In the genomic region with DNA sequence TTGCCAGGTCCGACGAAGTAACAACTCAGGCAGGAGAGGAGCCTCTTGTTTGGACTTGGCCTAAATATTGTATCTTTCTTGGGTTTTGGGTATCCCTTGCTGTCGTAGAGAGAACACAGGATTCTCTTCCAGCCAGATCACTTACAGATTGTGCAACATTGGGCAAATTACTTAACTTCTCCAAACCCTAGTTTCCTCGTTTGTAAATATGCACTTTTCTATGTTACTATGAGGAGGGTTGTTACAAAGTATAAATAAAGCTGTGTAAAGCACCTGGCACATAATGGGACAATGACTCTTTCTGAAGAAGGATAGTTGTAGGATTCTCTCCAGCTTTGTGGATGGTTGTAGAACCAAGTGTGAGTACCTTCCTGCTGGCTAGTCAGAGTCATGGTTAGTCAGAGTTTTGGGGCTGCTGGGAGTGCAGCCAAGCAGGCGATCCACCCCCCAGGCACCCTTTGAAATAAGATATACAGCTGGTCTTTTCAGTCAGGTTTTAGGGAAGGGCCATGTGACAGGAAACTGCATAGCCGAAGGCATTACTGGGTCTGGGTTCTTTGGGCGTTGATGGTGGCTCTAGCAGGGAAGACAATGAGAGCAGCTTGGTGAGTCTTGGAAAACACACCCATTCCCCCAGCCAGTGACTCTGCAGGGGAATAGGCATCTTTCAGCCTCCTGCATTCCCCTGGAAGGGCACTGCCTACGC, we compare ENCODE assay signal across 13 cellular contexts. TPM values are rescaled to one million over a fixed set of nuclear protein-coding genes. Genes with fewer than 3 reads are reported as not detected.
DNase-seq lines count a peak whose midpoint lies in the region; ATAC-seq and TF ChIP-seq lines count a peak whose summit lies in the region.
"Had no signal": no experiment of that assay in that cellular context is flagged by ENCODE, and none has a peak within 500 bp of the region (broad histone marks: within the 10 kb centered on the region; RNA-seq: fewer than 3 reads in every experiment).

No MANE protein-coding gene starts in this region.

- peaks cover 7% of the 10 kb centered on the region for H3K27me3 Mint-ChIP-seq in activated T-helper 17 cell treated with anti-CD3 and anti-CD28 coated beads, Interleukin-2, amount 50 U/mL, for 72 hours

- TF ChIP-seq POLR2A in HCT116 (IDR thresholded peaks at IDR 0.05; ENCODE audit: borderline replicate concordance, extremely low read depth, insufficient read depth, insufficient read length) = no peak

- H3K9me2 ChIP-seq in HCT116 (ENCODE audit: insufficient read depth) = no peaks in the 10 kb centered on the region

- RAD21 ChIA-PET in HCT116 (lab: Charles Lee; ENCODE audit: low non-redundant PET in 1 of 2, low total read pairs in 2 of 2, uncharacterized antibody in 2 of 2, unreplicated experiment in 2 of 2) = no interaction called here

- peak; percentile 68 for DNase-seq in A673 (ENCODE audit: low spot score)
- peak; percentile 18 for DNase-seq in HCT116 (ENCODE audit: low read depth, low spot score)
- DNase-seq in SJSA1 (ENCODE audit: low read depth in 1 of 2, low spot score in 2 of 2) = peak; percentile 66 to 75
- peak; percentile 76 for DNase-seq in fibroblast of peridontal ligament (ENCODE audit: extremely low read depth)
- no peak for DNase-seq in G401 (ENCODE audit: low spot score)
- DNase-seq in stimulated activated CD4-positive, alpha-beta T cell treated with anti-CD3 and anti-CD28 coated beads, Interleukin-12 subunit alpha, Interleukin-12 subunit beta, amount 100 ng/mL, for 4 hours = no peak
- DNase-seq: activated CD4-positive, alpha-beta memory T cell treated with anti-CD3 and anti-CD28 coated beads for 36 hours; amniotic stem cell; left lung; NCI-H2029 treated with DMSO at 0.1 percent for 48 hours; SHP77 treated with DMSO at 0.1 percent for 48 hours had no signal

- H2AFZ ChIP-seq in HCT116 (ENCODE audit: low read depth, low read length, poor library complexity, severe bottlenecking) = no peak overlapping the region

- POLR2A ChIA-PET in A673 (lab: Charles Lee; ENCODE audit: low non-redundant PET) = no interaction called here
- POLR2A ChIA-PET in HCT116 (lab: Charles Lee) = no interaction called here

- TF ChIP-seq RAD21 in HCT116 (IDR thresholded peaks at IDR 0.05; ENCODE audit: low read depth) = no peak

- H3K4me3 Mint-ChIP-seq in activated T-helper 17 cell treated with anti-CD3 and anti-CD28 coated beads, Interleukin-2, amount 50 U/mL, for 72 hours = no peak overlapping the region
- H3K4me3 Mint-ChIP-seq: activated CD4-positive, alpha-beta memory T cell treated with anti-CD3 and anti-CD28 coated beads for 36 hours had no signal

- H3K27me3 ChIP-seq in A673 (replicated peaks; ENCODE audit: insufficient read depth, low read depth, low read length, poor library complexity) (no peaks in the 10 kb centered on the region), HCT116 (ENCODE audit: insufficient read depth, low read length) (no peaks in the 10 kb centered on the region), SJSA1 (replicated peaks) (no peaks in the 10 kb centered on the region)

- H3K9me3 ChIP-seq in A673 (ENCODE audit: low read depth, low read length, poor library complexity, severe bottlenecking) (no peaks in the 10 kb centered on the region), HCT116 (ENCODE audit: control insufficient read depth in 1 of 2, insufficient read depth in 1 of 2, low read depth in 1 of 2, low read length in 2 of 2) (no peaks in the 10 kb centered on the region), SJSA1 (replicated peaks) (no peaks in the 10 kb centered on the region)
- H3K9me3 ChIP-seq: left lung had no signal

- H3K4me3 ChIP-seq in A673 (ENCODE audit: low read depth, low read length, poor library complexity, severe bottlenecking) (no peak overlapping the region), HCT116 (replicated peaks in 1 of 2; ENCODE audit: low read depth in 1 of 2, low read length in 2 of 2) (peak overlapping the region in 1 of 2 experiments; percentile 6; a peak in 1 of 4 replicates), SJSA1 (no peak overlapping the region)
- H3K4me3 ChIP-seq: left lung had no signal

- no peaks in the 10 kb centered on the region for H3K4me1 Mint-ChIP-seq in activated T-helper 17 cell treated with anti-CD3 and anti-CD28 coated beads, Interleukin-2, amount 50 U/mL, for 72 hours

- BruUV-seq in A673 (replicated peaks; lab: Mats Ljungman, UMichigan) (no TSS peak), HCT116 (replicated peaks; lab: Mats Ljungman, UMichigan) (no TSS peak)

- no peaks in the 10 kb centered on the region for H3K36me3 Mint-ChIP-seq in activated T-helper 17 cell treated with anti-CD3 and anti-CD28 coated beads, Interleukin-2, amount 50 U/mL, for 72 hours (ENCODE audit: low read depth)
- H3K36me3 Mint-ChIP-seq: activated CD4-positive, alpha-beta memory T cell treated with anti-CD3 and anti-CD28 coated beads for 36 hours had no signal

- H3K9ac ChIP-seq in HCT116 (ENCODE audit: low read length) = no peak overlapping the region

- H3K4me2 ChIP-seq in HCT116 (ENCODE audit: low read length) = peak overlapping the region; percentile 54

- no peaks in the 10 kb centered on the region for H3K36me3 ChIP-seq in A673 (ENCODE audit: insufficient read depth, low read length, poor library complexity, severe bottlenecking)
- H3K36me3 ChIP-seq in HCT116 (ENCODE audit: control insufficient read depth in 1 of 2, insufficient read depth in 2 of 2, low read length in 2 of 2) = no peaks in the 10 kb centered on the region
- H3K36me3 ChIP-seq in SJSA1 = no peaks in the 10 kb centered on the region
- H3K36me3 ChIP-seq: left lung had no signal

- peak; percentile 69 for ATAC-seq in HCT116
- ATAC-seq in HG02571 (IDR thresholded peaks at IDR 0.05; ENCODE audit: unreplicated experiment) = no peak
- no peak for ATAC-seq in activated T-helper 17 cell treated with anti-CD3 and anti-CD28 coated beads, Interleukin-2, amount 50 U/mL, for 72 hours (replicated peaks)
- ATAC-seq: left lung had no signal

- TF ChIP-seq CTCF in A673 (conservative IDR thresholded peaks at IDR 0.05; ENCODE audit: low read depth, low read length) (no peak), HCT116 (IDR thresholded peaks at IDR 0.05 in 2 of 3, conservative IDR thresholded peaks at IDR 0.05 in 1 of 3; ENCODE audit: borderline replicate concordance in 1 of 3, insufficient read depth in 1 of 3, low read depth in 2 of 3, low read length in 2 of 3) (no peak)

- in situ Hi-C loops in G401 (cut with HindIII; ENCODE audit: low sequenced_read_pairs) = no loop called here

- no peaks in the 10 kb centered on the region for H3K79me2 ChIP-seq in HCT116 (ENCODE audit: insufficient read depth, low read length)

- H3K27ac ChIP-seq in A673 (ENCODE audit: low read depth, low read length, poor library complexity, severe bottlenecking) (no peak overlapping the region), HCT116 (ENCODE audit: low read depth, low read length) (no peak overlapping the region), SJSA1 (no peak overlapping the region)
- H3K27ac ChIP-seq: left lung had no signal

- H4K20me1 ChIP-seq in HCT116 (ENCODE audit: insufficient read depth) = no peaks in the 10 kb centered on the region

- H3K27ac Mint-ChIP-seq in activated T-helper 17 cell treated with anti-CD3 and anti-CD28 coated beads, Interleukin-2, amount 50 U/mL, for 72 hours = no peak overlapping the region
- H3K27ac Mint-ChIP-seq: activated CD4-positive, alpha-beta memory T cell treated with anti-CD3 and anti-CD28 coated beads for 36 hours had no signal

- H3K4me1 ChIP-seq in A673 (ENCODE audit: insufficient read depth, low read length, poor library complexity, severe bottlenecking) = no peaks in the 10 kb centered on the region
- peaks cover 0 to 25% of the 10 kb centered on the region in 2 experiments; a peak in 2 of 4 replicates for H3K4me1 ChIP-seq in HCT116 (ENCODE audit: control insufficient read depth in 1 of 2, insufficient read depth in 2 of 2, low read length in 2 of 2)
- H3K4me1 ChIP-seq in SJSA1 (replicated peaks) = peaks cover 27% of the 10 kb centered on the region
- H3K4me1 ChIP-seq: left lung had no signal

- CTCF ChIA-PET in A673 (lab: Charles Lee) = no interaction called here
- CTCF ChIA-PET in HCT116 (lab: Charles Lee) = no interaction called here

- no peaks in the 10 kb centered on the region for H3K9me3 Mint-ChIP-seq in activated T-helper 17 cell treated with anti-CD3 and anti-CD28 coated beads, Interleukin-2, amount 50 U/mL, for 72 hours
- H3K9me3 Mint-ChIP-seq: activated CD4-positive, alpha-beta memory T cell treated with anti-CD3 and anti-CD28 coated beads for 36 hours had no signal

- intact Hi-C loops in A673 (cut with micrococcal nuclease; ENCODE audit: unreplicated experiment) (no loop called here), HCT116 (cut with micrococcal nuclease) (no loop called here)

TF ChIP-seq in HCT116, 20 proteins besides CTCF, POLR2A, EP300 and RAD21 (continues in another document):
- TF ChIP-seq, protein P1, sequence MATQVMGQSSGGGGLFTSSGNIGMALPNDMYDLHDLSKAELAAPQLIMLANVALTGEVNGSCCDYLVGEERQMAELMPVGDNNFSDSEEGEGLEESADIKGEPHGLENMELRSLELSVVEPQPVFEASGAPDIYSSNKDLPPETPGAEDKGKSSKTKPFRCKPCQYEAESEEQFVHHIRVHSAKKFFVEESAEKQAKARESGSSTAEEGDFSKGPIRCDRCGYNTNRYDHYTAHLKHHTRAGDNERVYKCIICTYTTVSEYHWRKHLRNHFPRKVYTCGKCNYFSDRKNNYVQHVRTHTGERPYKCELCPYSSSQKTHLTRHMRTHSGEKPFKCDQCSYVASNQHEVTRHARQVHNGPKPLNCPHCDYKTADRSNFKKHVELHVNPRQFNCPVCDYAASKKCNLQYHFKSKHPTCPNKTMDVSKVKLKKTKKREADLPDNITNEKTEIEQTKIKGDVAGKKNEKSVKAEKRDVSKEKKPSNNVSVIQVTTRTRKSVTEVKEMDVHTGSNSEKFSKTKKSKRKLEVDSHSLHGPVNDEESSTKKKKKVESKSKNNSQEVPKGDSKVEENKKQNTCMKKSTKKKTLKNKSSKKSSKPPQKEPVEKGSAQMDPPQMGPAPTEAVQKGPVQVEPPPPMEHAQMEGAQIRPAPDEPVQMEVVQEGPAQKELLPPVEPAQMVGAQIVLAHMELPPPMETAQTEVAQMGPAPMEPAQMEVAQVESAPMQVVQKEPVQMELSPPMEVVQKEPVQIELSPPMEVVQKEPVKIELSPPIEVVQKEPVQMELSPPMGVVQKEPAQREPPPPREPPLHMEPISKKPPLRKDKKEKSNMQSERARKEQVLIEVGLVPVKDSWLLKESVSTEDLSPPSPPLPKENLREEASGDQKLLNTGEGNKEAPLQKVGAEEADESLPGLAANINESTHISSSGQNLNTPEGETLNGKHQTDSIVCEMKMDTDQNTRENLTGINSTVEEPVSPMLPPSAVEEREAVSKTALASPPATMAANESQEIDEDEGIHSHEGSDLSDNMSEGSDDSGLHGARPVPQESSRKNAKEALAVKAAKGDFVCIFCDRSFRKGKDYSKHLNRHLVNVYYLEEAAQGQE (IDR thresholded peaks at IDR 0.05; ENCODE audit: low read depth) = no peak
- TF ChIP-seq YY1 (IDR thresholded peaks at IDR 0.05; ENCODE audit: extremely low read depth, insufficient replicate concordance, low read depth, low read length) = no peak

RNA-seq across cellular contexts. Expression of gene GDNF, which starts 49.9 kb away (rescaled TPM):
- total RNA-seq in A673 (2021) (14.7 and 18.4 TPM in 2 replicates), HCT116 (2021; ENCODE audit: unreplicated experiment) (not detected)
- not detected in 2 replicates for polyA plus RNA-seq in HCT116 (2012)
- total RNA-seq in SJSA1 (2014; rRNA removed; shearing (Covaris generic)) = 2.9 and 5.8 TPM in 2 replicates
- not detected in 2 replicates for total RNA-seq in G401 (2014; rRNA removed; shearing (Covaris generic))
- not detected for total RNA-seq in activated T-helper 17 cell treated with anti-CD3 and anti-CD28 coated beads, Interleukin-2, amount 50 U/mL, for 72 hours
- total RNA-seq: activated CD4-positive, alpha-beta memory T cell treated with anti-CD3 and anti-CD28 coated beads for 36 hours; left lung had no signal

Comparison
In these comparisons a context has a peak if more than half of its experiments do, and no peak if none do; other contexts are left out.
1. DNase-seq: peak in A673 (single experiment), HCT116 (single experiment), SJSA1 (2 of 2) and fibroblast of peridontal ligament (single experiment); none in G401 (single experiment) and stimulated activated CD4-positive, alpha-beta T cell treated with anti-CD3 and anti-CD28 coated beads, Interleukin-12 subunit alpha, Interleukin-12 subunit beta, amount 100 ng/mL, for 4 hours (single experiment).